1 cellular context compared by ENCODE assay signal in the genomic region with DNA sequence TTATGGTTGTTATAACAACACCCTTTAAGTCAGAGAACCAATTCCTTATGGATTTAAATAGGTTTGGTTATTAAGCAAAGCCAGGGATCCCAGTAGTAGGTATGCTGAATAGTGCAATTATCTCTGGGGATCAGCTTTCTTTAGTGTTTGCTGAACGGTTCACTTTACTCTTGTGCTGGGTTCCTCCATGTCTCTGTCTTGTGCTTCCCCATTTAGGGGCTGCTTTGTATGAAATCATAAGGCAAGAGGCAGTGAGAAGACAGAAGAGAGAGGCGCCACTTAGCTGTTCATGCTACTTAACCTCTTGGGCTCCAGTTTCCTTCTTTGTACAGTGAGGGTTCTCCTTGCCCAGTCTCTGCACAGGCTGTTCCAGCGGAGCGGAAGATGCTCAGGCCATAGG.
TF ChIP-seq lines count a peak whose summit lies in the region.

No MANE protein-coding gene starts in this region.

TF ChIP-seq in K562, 482 proteins besides CTCF, POLR2A, EP300 and RAD21 (continued from another document):
- TF ChIP-seq HIVEP1 (CRISPR knock-in tag; IDR thresholded peaks at IDR 0.05) (no peak), RFX1 (IDR thresholded peaks at IDR 0.05) (peak; percentile 35; the same call in 1 of the 2 replicates), SUPT5H (IDR thresholded peaks at IDR 0.05) (0 out of 2 replicates have a peak, but pooled peaks have one; percentile 6), MXI1 (IDR thresholded peaks at IDR 0.05; ENCODE audit: low read depth, low read length) (no peak), E2F3 (CRISPR knock-in tag; IDR thresholded peaks at IDR 0.05) (no peak), PHF8 (IDR thresholded peaks at IDR 0.05; ENCODE audit: borderline replicate concordance, low read length) (no peak), MTF1 (CRISPR knock-in tag; IDR thresholded peaks at IDR 0.05; ENCODE audit: borderline replicate concordance) (no peak), BRD9 (IDR thresholded peaks at IDR 0.05; ENCODE audit: low read depth, partially characterized antibody) (no peak)
- TF ChIP-seq, protein P1, sequence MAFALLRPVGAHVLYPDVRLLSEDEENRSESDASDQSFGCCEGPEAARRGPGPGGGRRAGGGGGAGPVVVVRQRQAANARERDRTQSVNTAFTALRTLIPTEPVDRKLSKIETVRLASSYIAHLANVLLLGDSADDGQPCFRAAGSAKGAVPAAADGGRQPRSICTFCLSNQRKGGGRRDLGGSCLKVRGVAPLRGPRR (CRISPR knock-in tag; IDR thresholded peaks at IDR 0.05) = no peak
TF ChIP-seq in K562: peak in this region for 2.
